Comparison of ENCODE assay signal across 8 cellular contexts in genomic region chr11:69642549-69642912, GRCh38. TPM values are rescaled to one million over a fixed set of nuclear protein-coding genes. Genes with fewer than 3 reads are reported as not detected.
DNase-seq lines count a peak whose midpoint lies in the region; ATAC-seq lines count a peak whose summit lies in the region.

No MANE protein-coding gene starts in this region.

- H3K4me1 Mint-ChIP-seq in activated naive CD8-positive, alpha-beta T cell treated with anti-CD3 and anti-CD28 coated beads, Interleukin-2, amount 10 ng/mL, durations not matched to agents 7 days and 5 days, result peaks cover 10% of the 10 kb centered on the region

- POLR2A ChIA-PET in activated naive CD8-positive, alpha-beta T cell treated with anti-CD3 and anti-CD28 coated beads, Interleukin-2, amount 10 ng/mL, durations not matched to agents 7 days and 5 days (lab: Charles Lee), result interaction anchor here (1.2 to 1.6 kb wide), 3 partner anchors 345 to 541 kb away, joined by 4 to 6 read pairs (median 4); no protein-coding TSS in a partner anchor

- H3K4me3 Mint-ChIP-seq in activated naive CD8-positive, alpha-beta T cell treated with anti-CD3 and anti-CD28 coated beads, Interleukin-2, amount 10 ng/mL, durations not matched to agents 7 days and 5 days, result no peak overlapping the region

- H3K27ac Mint-ChIP-seq in activated naive CD8-positive, alpha-beta T cell treated with anti-CD3 and anti-CD28 coated beads, Interleukin-2, amount 10 ng/mL, durations not matched to agents 7 days and 5 days, result no peak overlapping the region

- DNase-seq in CD1c-positive myeloid dendritic cell (ENCODE audit: extremely low spot score) (peak; percentile 38), NAMALWA (ENCODE audit: low spot score) (peak; percentile 47), NCI-H226 (no peak), NCI-H2196 (lab: John Stamatoyannopoulos, UW; ENCODE audit: unreplicated experiment) (no peak)
- peak; percentile 59 for DNase-seq in activated naive CD8-positive, alpha-beta T cell treated with anti-CD3 and anti-CD28 coated beads, Interleukin-2, amount 10 ng/mL, durations not matched to agents 7 days and 5 days
- DNase-seq in stimulated activated CD4-positive, alpha-beta T cell treated with anti-CD3 and anti-CD28 coated beads, TNF-alpha, amount 100 ng/mL, for 24 hours (ENCODE audit: low read depth in 3 of 3), result peak; percentile 12 to 39 (median 33)

- peak; percentile 6 for ATAC-seq in activated naive CD8-positive, alpha-beta T cell treated with anti-CD3 and anti-CD28 coated beads, Interleukin-2, amount 10 ng/mL, durations not matched to agents 7 days and 5 days (ENCODE audit: low read depth)
- ATAC-seq in HG02973 (IDR thresholded peaks at IDR 0.05; ENCODE audit: unreplicated experiment), result no peak

- no peaks in the 10 kb centered on the region for H3K36me3 Mint-ChIP-seq in activated naive CD8-positive, alpha-beta T cell treated with anti-CD3 and anti-CD28 coated beads, Interleukin-2, amount 10 ng/mL, durations not matched to agents 7 days and 5 days

- peak overlapping the region; percentile 84 for H3K4me3 ChIP-seq in iPS-18c (ENCODE audit: insufficient read depth, low read depth, low read length)

- peaks cover 34% of the 10 kb centered on the region for H3K27me3 Mint-ChIP-seq in activated naive CD8-positive, alpha-beta T cell treated with anti-CD3 and anti-CD28 coated beads, Interleukin-2, amount 10 ng/mL, durations not matched to agents 7 days and 5 days

- no peaks in the 10 kb centered on the region for H3K9me3 Mint-ChIP-seq in activated naive CD8-positive, alpha-beta T cell treated with anti-CD3 and anti-CD28 coated beads, Interleukin-2, amount 10 ng/mL, durations not matched to agents 7 days and 5 days

- no peaks in the 10 kb centered on the region for H3K9me3 ChIP-seq in iPS-18c (ENCODE audit: control insufficient read depth, insufficient read depth, low read length)

RNA-seq across cellular contexts. Expression of gene CCND1, which starts 1.6 kb away (rescaled TPM):
- total RNA-seq in activated naive CD8-positive, alpha-beta T cell treated with anti-CD3 and anti-CD28 coated beads, Interleukin-2, amount 10 ng/mL, durations not matched to agents 7 days and 5 days, result under 1 TPM; 0.78 to 0.96 TPM

RNA-seq across cellular contexts. Expression of gene LTO1, which starts 32.6 kb away (rescaled TPM):
- total RNA-seq in activated naive CD8-positive, alpha-beta T cell treated with anti-CD3 and anti-CD28 coated beads, Interleukin-2, amount 10 ng/mL, durations not matched to agents 7 days and 5 days, result 10 to 100 TPM; 35.0 to 37.1 TPM

Comparison
In these comparisons a context has a peak if more than half of its experiments do, and no peak if none do; other contexts are left out.
1. DNase-seq: peak in CD1c-positive myeloid dendritic cell (single experiment), NAMALWA (single experiment), activated naive CD8-positive, alpha-beta T cell treated with anti-CD3 and anti-CD28 coated beads, Interleukin-2, amount 10 ng/mL, durations not matched to agents 7 days and 5 days (single experiment) and stimulated activated CD4-positive, alpha-beta T cell treated with anti-CD3 and anti-CD28 coated beads, TNF-alpha, amount 100 ng/mL, for 24 hours (3 of 3); none in NCI-H226 (single experiment) and NCI-H2196 (single experiment).